ENCODE assay signal across 8 cellular contexts in the genomic region with DNA sequence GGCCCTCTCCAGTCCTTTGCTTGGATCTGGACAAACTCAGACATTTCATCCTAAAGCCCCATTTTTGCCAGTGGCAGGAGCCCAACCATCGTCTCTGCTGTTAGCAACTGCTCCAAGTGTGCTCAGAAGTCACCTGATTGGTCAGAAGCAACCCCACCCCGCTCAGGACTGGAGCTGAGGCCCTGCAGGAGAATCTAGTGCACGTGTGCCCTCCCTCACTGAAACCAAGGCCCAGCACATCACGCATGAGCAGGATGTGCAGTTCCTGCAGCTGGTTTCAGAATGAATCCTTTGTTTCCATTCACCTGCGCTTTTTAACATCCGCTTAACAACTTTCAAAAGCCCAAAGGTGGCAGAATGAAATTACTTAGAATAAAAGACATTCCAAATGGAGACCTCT.
DNase-seq lines count a peak whose midpoint lies in the region; ATAC-seq and TF ChIP-seq lines count a peak whose summit lies in the region.

No MANE protein-coding gene starts in this region.

- intact Hi-C loops in activated CD4-positive, alpha-beta T cell treated with anti-CD3 and anti-CD28 coated beads, Interleukin-2, amount 10 ng/mL, durations not matched to agents 24 days and 14 days (cut with micrococcal nuclease) = no loop called here

- peak; percentile 92 for DNase-seq in activated CD4-positive, alpha-beta T cell treated with anti-CD3 and anti-CD28 coated beads, Interleukin-2, amount 10 ng/mL, durations not matched to agents 24 days and 14 days
- no peak for DNase-seq in neural crest cell (ENCODE audit: low read depth, low spot score)
- DNase-seq in foreskin melanocyte = no peak
- DNase-seq in NCI-H345 treated with DMSO at 0.1 percent for 48 hours (lab: John Stamatoyannopoulos, UW; ENCODE audit: unreplicated experiment) = no peak
- no peak for DNase-seq in effector CD4-positive, alpha-beta T cell
- DNase-seq in NCI-H2227 treated with DMSO at 0.1 percent for 48 hours (lab: John Stamatoyannopoulos, UW) = no peak

- H3K4me3 Mint-ChIP-seq in activated CD4-positive, alpha-beta T cell treated with anti-CD3 and anti-CD28 coated beads, Interleukin-2, amount 10 ng/mL, durations not matched to agents 24 days and 14 days = peak overlapping the region; percentile 49
- no peak overlapping the region for H3K4me3 Mint-ChIP-seq in neural crest cell

- peaks cover 21% of the 10 kb centered on the region for H3K4me1 Mint-ChIP-seq in activated CD4-positive, alpha-beta T cell treated with anti-CD3 and anti-CD28 coated beads, Interleukin-2, amount 10 ng/mL, durations not matched to agents 24 days and 14 days
- H3K4me1 Mint-ChIP-seq in neural crest cell = peaks cover 39% of the 10 kb centered on the region

- no peaks in the 10 kb centered on the region for H3K9me3 Mint-ChIP-seq in activated CD4-positive, alpha-beta T cell treated with anti-CD3 and anti-CD28 coated beads, Interleukin-2, amount 10 ng/mL, durations not matched to agents 24 days and 14 days
- H3K9me3 Mint-ChIP-seq in neural crest cell = no peaks in the 10 kb centered on the region

- peak; percentile 15 for TF ChIP-seq POLR2A in GM19193 (IDR thresholded peaks at IDR 0.05; ENCODE audit: extremely low read depth, insufficient read depth, insufficient read length)

- peak; percentile 97 for ATAC-seq in HG02938 (IDR thresholded peaks at IDR 0.05; ENCODE audit: unreplicated experiment)

- H3K27ac Mint-ChIP-seq in activated CD4-positive, alpha-beta T cell treated with anti-CD3 and anti-CD28 coated beads, Interleukin-2, amount 10 ng/mL, durations not matched to agents 24 days and 14 days = peak overlapping the region; percentile 22
- H3K27ac Mint-ChIP-seq in neural crest cell (ENCODE audit: unreplicated experiment) = peak overlapping the region; percentile 10

- H3K27me3 Mint-ChIP-seq in activated CD4-positive, alpha-beta T cell treated with anti-CD3 and anti-CD28 coated beads, Interleukin-2, amount 10 ng/mL, durations not matched to agents 24 days and 14 days = no peaks in the 10 kb centered on the region
- no peaks in the 10 kb centered on the region for H3K27me3 Mint-ChIP-seq in neural crest cell (ENCODE audit: low read depth)

- TF ChIP-seq CTCF in neural crest cell (conservative IDR thresholded peaks at IDR 0.05) = no peak

- no peaks in the 10 kb centered on the region for H3K36me3 Mint-ChIP-seq in activated CD4-positive, alpha-beta T cell treated with anti-CD3 and anti-CD28 coated beads, Interleukin-2, amount 10 ng/mL, durations not matched to agents 24 days and 14 days (ENCODE audit: low read depth)
- H3K36me3 Mint-ChIP-seq in neural crest cell (ENCODE audit: low read depth) = no peaks in the 10 kb centered on the region
